ENCODE assay signal across 22 cellular contexts in genomic region chr11:4154503-4154902, GRCh38.
"Had no signal": no experiment of that assay in that cellular context is flagged by ENCODE, and none has a peak within 500 bp of the region (broad histone marks: within the 10 kb centered on the region; RNA-seq: fewer than 3 reads in every experiment).

No MANE protein-coding gene starts in this region.

- H3K9me2 ChIP-seq: SK-N-SH had no signal

- H3K4me2 ChIP-seq: KMS-11, SK-N-SH had no signal

- H3K27ac Mint-ChIP-seq: IgD-negative memory B cell had no signal

- H3K27me3 Mint-ChIP-seq: IgD-negative memory B cell had no signal

- DNase-seq: Kasumi-1, MM.1S, NCI-H1092 treated with DMSO at 0.1 percent for 48 hours, NCI-H1436, NCI-H187, NCI-H2029, NCI-H2081 treated with DMSO at 0.1 percent for 48 hours, NCI-H2171, NCI-H226, NCI-H446, NCI-H510A, NCI-H524 treated with DMSO at 0.1 percent for 48 hours, NCI-H69, NCI-H774, Right ventricle myocardium superior, RPMI8226, SK-N-SH had no signal

- H3K4me3 Mint-ChIP-seq: IgD-negative memory B cell had no signal

- H3K9me3 ChIP-seq: SK-N-SH had no signal

- ATAC-seq: K562 had no signal

- H3K4me3 ChIP-seq: K562 had no signal

- H3K27ac ChIP-seq: HL-60, KMS-11 had no signal

- H3K4me1 Mint-ChIP-seq: IgD-negative memory B cell had no signal

- H3K9ac ChIP-seq: KMS-11, SK-N-SH had no signal

- FAIRE-seq: K562, RCC 7860 had no signal

- H3K36me3 Mint-ChIP-seq: IgD-negative memory B cell had no signal
